In the genomic region with DNA sequence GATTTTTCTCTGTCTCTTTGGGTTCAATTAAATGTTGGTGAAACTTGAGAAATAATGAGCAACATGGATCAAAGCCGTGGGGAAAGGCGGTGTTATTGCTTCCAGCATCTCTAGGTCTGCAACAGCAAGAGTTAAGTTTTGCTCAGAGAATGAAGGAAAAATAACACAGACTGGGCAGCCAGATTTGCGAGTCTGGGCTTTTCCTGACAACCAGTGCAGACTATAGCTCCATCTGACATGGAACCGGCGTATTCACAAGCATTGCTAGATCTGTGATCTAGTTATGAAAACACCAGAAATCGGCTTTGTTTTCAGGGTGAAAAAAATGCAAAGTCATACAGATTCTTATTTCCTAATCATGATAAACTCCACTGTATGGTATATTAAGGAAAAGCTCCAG, we compare ENCODE assay signal across 19 cellular contexts.
"Had no signal": no experiment of that assay in that cellular context is flagged by ENCODE, and none has a peak within 500 bp of the region (broad histone marks: within the 10 kb centered on the region; RNA-seq: fewer than 3 reads in every experiment).

No MANE protein-coding gene starts in this region.

- H3K9me3 ChIP-seq: esophagus squamous epithelium, heart left ventricle, ovary had no signal

- H3K27ac Mint-ChIP-seq: activated CD8-positive, alpha-beta T cell treated with anti-CD3 and anti-CD28 coated beads for 36 hours; activated naive CD8-positive, alpha-beta T cell treated with anti-CD3 and anti-CD28 coated beads, Interleukin-2, amount 50 U/mL, for 24 hours; activated T-helper 1 cell treated with anti-CD3 and anti-CD28 coated beads, Interleukin-12 subunit alpha, Interleukin-12 subunit beta, Interleukin-2, Interleukin-4 antibody, amounts not matched to agents 30 ng/mL and 10 ng/mL and 1 ng/mL, durations not matched to agents 14 hours and 24 hours and 36 hours; natural killer cell treated with Interleukin-12 subunit alpha and Interleukin-12 subunit beta and Interleukin-15 and Interleukin-18, amount 100 ng/mL, for 72 hours had no signal

- FAIRE-seq: urothelium cell line had no signal

- DNase-seq: activated CD8-positive, alpha-beta memory T cell treated with anti-CD3 and anti-CD28 coated beads, Interleukin-2, amount 50 U/mL, for 4 hours; activated CD8-positive, alpha-beta T cell treated with anti-CD3 and anti-CD28 coated beads for 36 hours; activated naive CD4-positive, alpha-beta T cell; activated naive CD8-positive, alpha-beta T cell treated with anti-CD3 and anti-CD28 coated beads, Interleukin-2, amount 50 U/mL, for 24 hours; esophagus squamous epithelium; foreskin melanocyte; heart left ventricle; left colon; mammary epithelial cell; ovary; stimulated activated CD4-positive, alpha-beta T cell treated with anti-CD3 and anti-CD28 coated beads, Interleukin-12 subunit alpha, Interleukin-12 subunit beta, amount 100 ng/mL, for 4 hours; stimulated activated CD8-positive, alpha-beta memory T cell treated with anti-CD3 and anti-CD28 coated beads, Interleukin-4, amount 100 ng/mL, for 48 hours; stimulated activated naive CD8-positive, alpha-beta T cell treated with anti-CD3 and anti-CD28 coated beads, Interleukin-15, Interleukin-2, amounts not matched to agents 100 U/mL and 50 U/mL, for 24 hours had no signal

- H3K9me3 Mint-ChIP-seq: activated CD8-positive, alpha-beta T cell treated with anti-CD3 and anti-CD28 coated beads for 36 hours; activated naive CD8-positive, alpha-beta T cell treated with anti-CD3 and anti-CD28 coated beads, Interleukin-2, amount 50 U/mL, for 24 hours; central memory CD8-positive, alpha-beta T cell; natural killer cell treated with Interleukin-12 subunit alpha and Interleukin-12 subunit beta and Interleukin-15 and Interleukin-18, amount 100 ng/mL, for 72 hours had no signal

- H3K4me3 ChIP-seq: esophagus squamous epithelium, heart left ventricle, ovary had no signal

- H3K27ac ChIP-seq: esophagus squamous epithelium, heart left ventricle, ovary, VCaP had no signal

- H3K27me3 Mint-ChIP-seq: activated CD8-positive, alpha-beta T cell treated with anti-CD3 and anti-CD28 coated beads for 36 hours; activated naive CD8-positive, alpha-beta T cell treated with anti-CD3 and anti-CD28 coated beads, Interleukin-2, amount 50 U/mL, for 24 hours; central memory CD8-positive, alpha-beta T cell; natural killer cell treated with Interleukin-12 subunit alpha and Interleukin-12 subunit beta and Interleukin-15 and Interleukin-18, amount 100 ng/mL, for 72 hours had no signal

- ATAC-seq: activated CD8-positive, alpha-beta T cell treated with anti-CD3 and anti-CD28 coated beads for 36 hours; activated naive CD8-positive, alpha-beta T cell treated with anti-CD3 and anti-CD28 coated beads, Interleukin-2, amount 50 U/mL, for 24 hours; heart left ventricle; left colon; natural killer cell treated with Interleukin-12 subunit alpha and Interleukin-12 subunit beta and Interleukin-15 and Interleukin-18, amount 100 ng/mL, for 72 hours; stimulated activated naive CD8-positive, alpha-beta T cell treated with anti-CD3 and anti-CD28 coated beads, Interleukin-15, Interleukin-2, amounts not matched to agents 100 U/mL and 50 U/mL, for 24 hours had no signal

- H3K27me3 ChIP-seq: dorsolateral prefrontal cortex, esophagus squamous epithelium, ovary had no signal

- H3K4me3 Mint-ChIP-seq: activated CD8-positive, alpha-beta T cell treated with anti-CD3 and anti-CD28 coated beads for 36 hours; activated naive CD8-positive, alpha-beta T cell treated with anti-CD3 and anti-CD28 coated beads, Interleukin-2, amount 50 U/mL, for 24 hours; activated T-helper 1 cell treated with anti-CD3 and anti-CD28 coated beads, Interleukin-12 subunit alpha, Interleukin-12 subunit beta, Interleukin-2, Interleukin-4 antibody, amounts not matched to agents 30 ng/mL and 10 ng/mL and 1 ng/mL, durations not matched to agents 14 hours and 24 hours and 36 hours; central memory CD8-positive, alpha-beta T cell; natural killer cell treated with Interleukin-12 subunit alpha and Interleukin-12 subunit beta and Interleukin-15 and Interleukin-18, amount 100 ng/mL, for 72 hours had no signal

- H3K36me3 ChIP-seq: esophagus squamous epithelium, heart left ventricle, ovary had no signal
